ENCODE assay signal across 11 cellular contexts in genomic region chr3:194730369-194730768, GRCh38. TPM values are rescaled to one million over a fixed set of nuclear protein-coding genes. Genes with fewer than 3 reads are reported as not detected.
DNase-seq lines count a peak whose midpoint lies in the region; ATAC-seq, FAIRE-seq and TF ChIP-seq lines count a peak whose summit lies in the region.
"Had no signal": no experiment of that assay in that cellular context is flagged by ENCODE, and none has a peak within 500 bp of the region (broad histone marks: within the 10 kb centered on the region; RNA-seq: fewer than 3 reads in every experiment).

No MANE protein-coding gene starts in this region.

- H3K4me2 ChIP-seq in smooth muscle cell = peak overlapping the region; percentile 16

- no peak overlapping the region for H3K4me3 Mint-ChIP-seq in activated CD4-positive, alpha-beta memory T cell treated with anti-CD3 and anti-CD28 coated beads, Interleukin-2, amount 10 ng/mL, durations not matched to agents 7 days and 5 days
- H3K4me3 Mint-ChIP-seq: stimulated activated naive CD8-positive, alpha-beta T cell treated with anti-CD3 and anti-CD28 coated beads, Interleukin-15, Interleukin-2, amounts not matched to agents 100 ng/mL and 50 ng/mL, for 24 hours; T-helper 2 cell treated with Interferon-gamma antibody and Interleukin-4, amounts not matched to agents 5 μg/mL and 100 μg/mL, for 36 hours had no signal

- CTCF ChIA-PET in HEK293 (lab: Yijun Ruan, JAX) = interaction anchor here (0.7 kb wide), 1 partner anchor 46 kb away, joined by 3 read pairs; no protein-coding TSS in a partner anchor
- CTCF ChIA-PET in activated CD4-positive, alpha-beta memory T cell treated with anti-CD3 and anti-CD28 coated beads, Interleukin-2, amount 10 ng/mL, durations not matched to agents 7 days and 5 days (lab: Charles Lee) = no interaction called here

- H3K4me3 ChIP-seq in HEK293 (ENCODE audit: low read depth, low read length) (no peak overlapping the region), bronchial epithelial cell (ENCODE audit: low read depth, low read length) (no peak overlapping the region), smooth muscle cell (no peak overlapping the region), right atrium auricular region (no peak overlapping the region)

- no peak for FAIRE-seq in bronchial epithelial cell (lab: Jason Lieb, UNC)

- no peaks in the 10 kb centered on the region for H3K36me3 ChIP-seq in HEK293 (ENCODE audit: control insufficient read depth in 2 of 2, insufficient read depth in 1 of 2, low read length in 2 of 2)
- no peaks in the 10 kb centered on the region for H3K36me3 ChIP-seq in bronchial epithelial cell (ENCODE audit: control insufficient read depth, insufficient read depth, low read length)
- H3K36me3 ChIP-seq in smooth muscle cell (ENCODE audit: low read depth) = no peaks in the 10 kb centered on the region
- no peaks in the 10 kb centered on the region for H3K36me3 ChIP-seq in right atrium auricular region

- H3K27ac Mint-ChIP-seq in activated CD4-positive, alpha-beta memory T cell treated with anti-CD3 and anti-CD28 coated beads, Interleukin-2, amount 10 ng/mL, durations not matched to agents 7 days and 5 days = no peak overlapping the region
- H3K27ac Mint-ChIP-seq: stimulated activated naive CD8-positive, alpha-beta T cell treated with anti-CD3 and anti-CD28 coated beads, Interleukin-15, Interleukin-2, amounts not matched to agents 100 ng/mL and 50 ng/mL, for 24 hours; T-helper 2 cell treated with Interferon-gamma antibody and Interleukin-4, amounts not matched to agents 5 μg/mL and 100 μg/mL, for 36 hours had no signal

- TF ChIP-seq CTCF in HEK293 (tag by site-specific recombination; IDR thresholded peaks at IDR 0.05) (no peak), bronchial epithelial cell (IDR thresholded peaks at IDR 0.05; ENCODE audit: insufficient read depth, low read length, severe bottlenecking) (no peak), smooth muscle cell (IDR thresholded peaks at IDR 0.05; ENCODE audit: borderline replicate concordance, insufficient read depth, poor library complexity, severe bottlenecking) (no peak), right atrium auricular region (IDR thresholded peaks at IDR 0.05) (no peak)

- H3K27me3 ChIP-seq in bronchial epithelial cell (ENCODE audit: control insufficient read depth, insufficient read depth, low read length) = no peaks in the 10 kb centered on the region
- H3K27me3 ChIP-seq in smooth muscle cell (ENCODE audit: low read depth) = no peaks in the 10 kb centered on the region
- no peaks in the 10 kb centered on the region for H3K27me3 ChIP-seq in right atrium auricular region

- no peaks in the 10 kb centered on the region for H3K9me3 ChIP-seq in HEK293 (ENCODE audit: control insufficient read depth, insufficient read depth, low read depth, low read length)
- no peaks in the 10 kb centered on the region for H3K9me3 ChIP-seq in smooth muscle cell (replicated peaks; ENCODE audit: low read depth)
- peaks cover 0 to 8% of the 10 kb centered on the region in 2 donors for H3K9me3 ChIP-seq in right atrium auricular region

- no peaks in the 10 kb centered on the region for H3K9me3 Mint-ChIP-seq in activated CD4-positive, alpha-beta memory T cell treated with anti-CD3 and anti-CD28 coated beads, Interleukin-2, amount 10 ng/mL, durations not matched to agents 7 days and 5 days
- H3K9me3 Mint-ChIP-seq: stimulated activated naive CD8-positive, alpha-beta T cell treated with anti-CD3 and anti-CD28 coated beads, Interleukin-15, Interleukin-2, amounts not matched to agents 100 ng/mL and 50 ng/mL, for 24 hours; T-helper 2 cell treated with Interferon-gamma antibody and Interleukin-4, amounts not matched to agents 5 μg/mL and 100 μg/mL, for 36 hours had no signal

- H3F3A ChIP-seq in smooth muscle cell (ENCODE audit: low read depth) = peaks cover 7% of the 10 kb centered on the region

- ATAC-seq in GM21515 (IDR thresholded peaks at IDR 0.05; ENCODE audit: unreplicated experiment) = no peak
- ATAC-seq in HG03159 (IDR thresholded peaks at IDR 0.05; ENCODE audit: unreplicated experiment) = no peak

- POLR2A ChIA-PET in HEK293 (lab: Yijun Ruan, JAX) = no interaction called here
- POLR2A ChIA-PET in activated CD4-positive, alpha-beta memory T cell treated with anti-CD3 and anti-CD28 coated beads, Interleukin-2, amount 10 ng/mL, durations not matched to agents 7 days and 5 days (lab: Charles Lee) = no interaction called here

- 57% methylated on average over 10 of the region's 10 CpGs for WGBS in smooth muscle cell (ENCODE audit: low lambda C conversion rate)

- no peak overlapping the region for H2AFZ ChIP-seq in smooth muscle cell (ENCODE audit: low read depth)

- DNase-seq in NCI-H510A (lab: John Stamatoyannopoulos, UW) (peak; percentile 96), bronchial epithelial cell (ENCODE audit: low read depth) (peak; percentile 89), smooth muscle cell (lab: John Stamatoyannopoulos, UW; ENCODE audit: unreplicated experiment) (no peak), right atrium auricular region (ENCODE audit: low spot score) (no peak)
- no peak for DNase-seq in activated CD4-positive, alpha-beta memory T cell treated with anti-CD3 and anti-CD28 coated beads, Interleukin-2, amount 10 ng/mL, durations not matched to agents 7 days and 5 days
- DNase-seq: activated effector memory CD4-positive, alpha-beta T cell treated with Interleukin-2 at 50 U/mL for 16 hours had no signal

- no peaks in the 10 kb centered on the region for H3K4me1 Mint-ChIP-seq in activated CD4-positive, alpha-beta memory T cell treated with anti-CD3 and anti-CD28 coated beads, Interleukin-2, amount 10 ng/mL, durations not matched to agents 7 days and 5 days

- H4K20me1 ChIP-seq in smooth muscle cell (ENCODE audit: low read depth) = no peaks in the 10 kb centered on the region

- H3K27me3 Mint-ChIP-seq in activated CD4-positive, alpha-beta memory T cell treated with anti-CD3 and anti-CD28 coated beads, Interleukin-2, amount 10 ng/mL, durations not matched to agents 7 days and 5 days = peaks cover 32% of the 10 kb centered on the region

- H3K36me3 Mint-ChIP-seq in activated CD4-positive, alpha-beta memory T cell treated with anti-CD3 and anti-CD28 coated beads, Interleukin-2, amount 10 ng/mL, durations not matched to agents 7 days and 5 days (ENCODE audit: low read depth) = no peaks in the 10 kb centered on the region

- no peak overlapping the region for H3K9ac ChIP-seq in smooth muscle cell (ENCODE audit: low read depth)

- H3K4me1 ChIP-seq in HEK293 (ENCODE audit: control insufficient read depth, insufficient read depth, low read length) (no peaks in the 10 kb centered on the region), smooth muscle cell (ENCODE audit: low read depth) (peaks cover 7% of the 10 kb centered on the region), right atrium auricular region (no peaks in the 10 kb centered on the region)

- no peaks in the 10 kb centered on the region for H3K79me2 ChIP-seq in smooth muscle cell (ENCODE audit: low read depth)

- H3K27ac ChIP-seq in HEK293 (ENCODE audit: extremely low read depth, low read depth, low read length) (no peak overlapping the region), smooth muscle cell (ENCODE audit: low read depth) (no peak overlapping the region), right atrium auricular region (no peak overlapping the region)

TF ChIP-seq in HEK293, 187 proteins besides CTCF, POLR2A, EP300 and RAD21 (continues in another document):
- TF ChIP-seq ZNF518A (tag by site-specific recombination; conservative IDR thresholded peaks at IDR 0.05; ENCODE audit: low read depth) = 0 out of 2 replicates have a peak, but pooled peaks have one; percentile 28
- no peak for TF ChIP-seq ZNF248 (tag by site-specific recombination; IDR thresholded peaks at IDR 0.05)
- no peak for TF ChIP-seq ZNF426 (tag by site-specific recombination; IDR thresholded peaks at IDR 0.05)

RNA-seq across cellular contexts. Expression of gene FAM43A, which starts 44.7 kb away (rescaled TPM):
- total RNA-seq in bronchial epithelial cell (2.9 and 3.7 TPM in 2 replicates), smooth muscle cell (19.0 and 40.9 TPM in 2 replicates), right atrium auricular region (10 to 100 TPM; 10.9 to 12.5 TPM)
- 54.4 and 73.4 TPM in 2 replicates for polyA plus RNA-seq in smooth muscle cell
- 1 to 10 TPM; 4.3 TPM for total RNA-seq in activated CD4-positive, alpha-beta memory T cell treated with anti-CD3 and anti-CD28 coated beads, Interleukin-2, amount 10 ng/mL, durations not matched to agents 7 days and 5 days

RNA-seq across cellular contexts. Expression of gene LSG1, which starts 58.4 kb away (rescaled TPM):
- total RNA-seq in bronchial epithelial cell (36.2 and 50.3 TPM in 2 replicates), smooth muscle cell (29.0 and 29.1 TPM in 2 replicates), right atrium auricular region (10 to 100 TPM; 15.1 to 20.5 TPM)
- 14.0 and 19.8 TPM in 2 replicates for polyA plus RNA-seq in smooth muscle cell
- 10 to 100 TPM; 24.7 to 26.5 TPM for total RNA-seq in activated CD4-positive, alpha-beta memory T cell treated with anti-CD3 and anti-CD28 coated beads, Interleukin-2, amount 10 ng/mL, durations not matched to agents 7 days and 5 days

Comparison
In these comparisons a context has a peak if more than half of its experiments do, and no peak if none do; other contexts are left out.
1. DNase-seq: peak in NCI-H510A (single experiment) and bronchial epithelial cell (single experiment); none in smooth muscle cell (single experiment), activated CD4-positive, alpha-beta memory T cell treated with anti-CD3 and anti-CD28 coated beads, Interleukin-2, amount 10 ng/mL, durations not matched to agents 7 days and 5 days (single experiment) and right atrium auricular region (single experiment).